In genomic region chr10:110641256-110641655, GRCh38 we compare ENCODE assay signal across 8 cellular contexts. TPM values are rescaled to one million over a fixed set of nuclear protein-coding genes. Genes with fewer than 3 reads are reported as not detected.
DNase-seq lines count a peak whose midpoint lies in the region; ATAC-seq, FAIRE-seq and TF ChIP-seq lines count a peak whose summit lies in the region.

No MANE protein-coding gene starts in this region.

- no peaks in the 10 kb centered on the region for H3K36me3 ChIP-seq in HUES48 (ENCODE audit: control insufficient read depth, insufficient read depth, low read length)

- H3K9me3 ChIP-seq in HUES48 (ENCODE audit: control insufficient read depth, insufficient read depth, low read length): no peaks in the 10 kb centered on the region

- H3K27ac ChIP-seq in HUES48 (ENCODE audit: low read depth, low read length): peak overlapping the region; percentile 81

- H3K4me1 ChIP-seq in HUES48 (ENCODE audit: control insufficient read depth, insufficient read depth, low read length): peaks cover 49% of the 10 kb centered on the region

- no peak for ATAC-seq in HG02970 (IDR thresholded peaks at IDR 0.05; ENCODE audit: low FRiP score, unreplicated experiment)
- ATAC-seq in GM21367 (IDR thresholded peaks at IDR 0.05; ENCODE audit: unreplicated experiment): no peak

- H3K27me3 ChIP-seq in HUES48 (ENCODE audit: control insufficient read depth, insufficient read depth, low read length): peaks cover 49% of the 10 kb centered on the region

- no peak for TF ChIP-seq POLR2A in GM12892 (IDR thresholded peaks at IDR 0.05; ENCODE audit: low read depth, low read length)

- H3K4me3 ChIP-seq in HUES48 (ENCODE audit: low read depth, low read length): 0 out of 2 replicates have a peak overlapping the region, but pooled peaks have one; percentile 19

- peak; percentile 84 for FAIRE-seq in GM12892 (lab: Jason Lieb, UNC)

- H3K9ac ChIP-seq in HUES48 (ENCODE audit: low read depth, low read length): no peak overlapping the region

- in situ Hi-C loops in KBM-7 (cut with MboI; ENCODE audit: low pct_unique_long_range_greater_than_20kb, low sequenced_read_pairs): no loop called here

- no peak for DNase-seq in GM12892 (ENCODE audit: insufficient read length)
- peak; percentile 70 for DNase-seq in activated CD8-positive, alpha-beta memory T cell treated with anti-CD3 and anti-CD28 coated beads for 24 hours
- DNase-seq in iPS DF 4.7 (ENCODE audit: extremely low read depth, low spot score): peak; percentile 83
- no peak for DNase-seq in T1000 (lab: John Stamatoyannopoulos, UW)
- no peak for DNase-seq in KBM-7

RNA-seq across cellular contexts. Expression of gene RBM20, which starts 2.9 kb away (rescaled TPM):
- 1.0 TPM for polyA plus RNA-seq in GM12892 (2012; ENCODE audit: missing spikeins)

Comparison
In these comparisons a context has a peak if more than half of its experiments do, and no peak if none do; other contexts are left out.
1. DNase-seq: peak in activated CD8-positive, alpha-beta memory T cell treated with anti-CD3 and anti-CD28 coated beads for 24 hours (single experiment) and iPS DF 4.7 (single experiment); none in GM12892 (single experiment), T1000 (single experiment) and KBM-7 (single experiment).